In the genomic region with DNA sequence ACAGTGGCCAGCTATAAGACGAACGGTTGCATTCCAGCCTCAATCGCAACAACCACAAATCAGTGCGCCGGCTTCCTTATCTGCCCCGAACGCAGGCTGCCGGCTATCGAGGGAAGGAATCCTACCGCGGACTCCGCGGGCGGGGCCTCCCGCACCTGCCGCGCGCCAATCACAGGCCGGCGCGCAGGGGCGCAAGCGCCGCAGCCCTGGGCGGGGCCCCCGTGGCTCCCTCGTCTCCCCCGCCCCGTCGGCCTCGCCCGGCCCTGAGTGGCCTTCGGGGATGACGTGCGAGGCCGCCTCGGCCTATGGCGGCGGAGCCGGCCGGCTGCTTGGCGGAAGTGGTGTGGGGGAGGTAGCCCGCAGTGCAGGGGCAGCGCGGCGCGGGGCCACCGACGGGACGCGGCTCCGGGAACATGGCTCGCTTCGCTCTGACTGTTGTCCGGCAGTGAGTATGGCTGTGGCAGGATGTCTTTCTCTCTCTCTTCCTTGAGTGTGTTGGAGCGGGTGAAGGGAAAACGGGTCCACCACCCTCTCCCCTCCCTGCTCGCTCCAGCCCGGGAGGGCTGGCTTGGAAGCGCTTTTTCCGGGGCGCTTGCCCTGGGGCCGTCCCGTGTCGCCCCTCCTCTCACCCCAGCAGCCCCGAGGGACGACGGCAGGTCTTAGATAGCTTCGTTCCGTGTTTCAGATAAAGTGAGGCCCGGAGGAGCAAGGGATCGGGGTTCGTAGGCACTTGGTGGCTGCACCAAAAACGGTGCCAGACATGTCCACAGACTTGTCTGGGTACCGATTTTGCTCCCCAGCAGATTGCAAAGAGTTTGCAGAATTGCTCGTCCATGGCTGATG, we compare ENCODE assay signal across 8 cellular contexts. TPM values are rescaled to one million over a fixed set of nuclear protein-coding genes. Genes with fewer than 3 reads are reported as not detected.
A peak's percentile ranks its signal among the peaks of the same experiment; 100 is the strongest.
DNase-seq lines count a peak whose midpoint lies in the region; ATAC-seq, FAIRE-seq and TF ChIP-seq lines count a peak whose summit lies in the region.

A gene with protein sequence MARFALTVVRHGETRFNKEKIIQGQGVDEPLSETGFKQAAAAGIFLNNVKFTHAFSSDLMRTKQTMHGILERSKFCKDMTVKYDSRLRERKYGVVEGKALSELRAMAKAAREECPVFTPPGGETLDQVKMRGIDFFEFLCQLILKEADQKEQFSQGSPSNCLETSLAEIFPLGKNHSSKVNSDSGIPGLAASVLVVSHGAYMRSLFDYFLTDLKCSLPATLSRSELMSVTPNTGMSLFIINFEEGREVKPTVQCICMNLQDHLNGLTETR (plus strand): TSS at position 355 of the 843 bp plus-strand sequence. CDS start 59 bp downstream, at position 414.

- H3K4me1 Mint-ChIP-seq in activated naive CD8-positive, alpha-beta T cell treated with anti-CD3 and anti-CD28 coated beads, Interleukin-2, amount 50 U/mL, for 24 hours: peaks cover 38% of the 10 kb centered on the region

- H3K79me2 ChIP-seq in parathyroid adenoma: no peaks in the 10 kb centered on the region

- H3K9ac ChIP-seq in parathyroid adenoma: peak within 1 kb of the TSS; percentile 7

- H3K36me3 Mint-ChIP-seq in activated naive CD8-positive, alpha-beta T cell treated with anti-CD3 and anti-CD28 coated beads, Interleukin-2, amount 50 U/mL, for 24 hours (ENCODE audit: low read depth): peaks cover 9% of the 10 kb centered on the region

- FAIRE-seq in GM12891 (lab: Jason Lieb, UNC): peak; percentile 100

- peak in 1 of 2 donors; percentile 79 for TF ChIP-seq EP300 in tibial nerve (IDR thresholded peaks at IDR 0.05)

- H3K4me3 ChIP-seq in cardiac muscle cell (peak within 1 kb of the TSS; percentile 64), parathyroid adenoma (ENCODE audit: low read depth, low read length) (peak within 1 kb of the TSS; percentile 82), tibial nerve (peak within 1 kb of the TSS; percentile 54 to 89 (median 80))

- ATAC-seq in HG02798 (IDR thresholded peaks at IDR 0.05; ENCODE audit: poor library complexity, unreplicated experiment): peak; percentile 98
- ATAC-seq in activated naive CD8-positive, alpha-beta T cell treated with anti-CD3 and anti-CD28 coated beads, Interleukin-2, amount 50 U/mL, for 24 hours: peak; percentile 99

- peak within 1 kb of the TSS; percentile 98 for H2AFZ ChIP-seq in parathyroid adenoma

- H3K9me3 Mint-ChIP-seq in activated naive CD8-positive, alpha-beta T cell treated with anti-CD3 and anti-CD28 coated beads, Interleukin-2, amount 50 U/mL, for 24 hours: no peaks in the 10 kb centered on the region

- peak within 1 kb of the TSS; percentile 86 for H3K27ac Mint-ChIP-seq in activated naive CD8-positive, alpha-beta T cell treated with anti-CD3 and anti-CD28 coated beads, Interleukin-2, amount 50 U/mL, for 24 hours

- 0 to 1% methylated on average over 33 to 56 of the region's 76 CpGs for WGBS in tibial nerve, 2 donors

- H3K36me3 ChIP-seq in cardiac muscle cell (no peaks in the 10 kb centered on the region), parathyroid adenoma (ENCODE audit: control insufficient read depth, insufficient read depth, low read length) (no peaks in the 10 kb centered on the region), tibial nerve (no peaks in the 10 kb centered on the region)

- H3K4me3 Mint-ChIP-seq in activated naive CD8-positive, alpha-beta T cell treated with anti-CD3 and anti-CD28 coated beads, Interleukin-2, amount 50 U/mL, for 24 hours: peak within 1 kb of the TSS; percentile 94

- TF ChIP-seq POLR2A in GM12891 (IDR thresholded peaks at IDR 0.05; ENCODE audit: low read depth, low read length): peak; percentile 97
- TF ChIP-seq POLR2A in tibial nerve (IDR thresholded peaks at IDR 0.05): peak; percentile 34 to 75

- no peaks in the 10 kb centered on the region for H3K27me3 ChIP-seq in cardiac muscle cell
- H3K27me3 ChIP-seq in parathyroid adenoma (ENCODE audit: control insufficient read depth, insufficient read depth, low read length): no peaks in the 10 kb centered on the region
- H3K27me3 ChIP-seq in tibial nerve: no peaks in the 10 kb centered on the region

- no peaks in the 10 kb centered on the region for H3K27me3 Mint-ChIP-seq in activated naive CD8-positive, alpha-beta T cell treated with anti-CD3 and anti-CD28 coated beads, Interleukin-2, amount 50 U/mL, for 24 hours

- H3K4me2 ChIP-seq in parathyroid adenoma (ENCODE audit: low read length): peak within 1 kb of the TSS; percentile 96

- TF ChIP-seq CTCF in cardiac muscle cell (IDR thresholded peaks at IDR 0.05; ENCODE audit: low read depth, low read length) (no peak), parathyroid adenoma (IDR thresholded peaks at IDR 0.05) (no peak), tibial nerve (IDR thresholded peaks at IDR 0.05) (peak in 2 of 5 experiments; percentile 14 to 40)

- H3K9me3 ChIP-seq in cardiac muscle cell (ENCODE audit: low read depth): no peaks in the 10 kb centered on the region
- H3K9me3 ChIP-seq in parathyroid adenoma (ENCODE audit: control insufficient read depth, low read length): no peaks in the 10 kb centered on the region
- no peaks in the 10 kb centered on the region for H3K9me3 ChIP-seq in tibial nerve

- H3K27ac ChIP-seq in cardiac muscle cell (peak within 1 kb of the TSS; percentile 97), parathyroid adenoma (peak within 1 kb of the TSS; percentile 79), tibial nerve (peak within 1 kb of the TSS; percentile 9 to 84 (median 76))

- DNase-seq in GM12891 (ENCODE audit: insufficient read length, low spot score) (peak; percentile 97), NCI-H1417 treated with DMSO at 0.1 percent for 48 hours (lab: John Stamatoyannopoulos, UW) (peak; percentile 82), SW480 (ENCODE audit: low spot score) (peak; percentile 95), cardiac muscle cell (ENCODE audit: low read depth in 1 of 2, low spot score in 1 of 2) (peak; percentile 97 to 98), tibial nerve (ENCODE audit: low spot score in 2 of 2) (peak; percentile 74 to 81)
- DNase-seq in activated naive CD8-positive, alpha-beta T cell treated with anti-CD3 and anti-CD28 coated beads, Interleukin-2, amount 50 U/mL, for 24 hours: peak; percentile 93

- peaks cover 5% of the 10 kb centered on the region for H3K4me1 ChIP-seq in cardiac muscle cell (ENCODE audit: low read depth)
- H3K4me1 ChIP-seq in parathyroid adenoma: peaks cover 4% of the 10 kb centered on the region
- peaks cover 0 to 31% (median 6%) of the 10 kb centered on the region in 4 donors for H3K4me1 ChIP-seq in tibial nerve

TF ChIP-seq in GM12891, 5 proteins besides CTCF, POLR2A, EP300 and RAD21:
- TF ChIP-seq POU2F2 (IDR thresholded peaks at IDR 0.05; ENCODE audit: low read depth, low read length): peak; percentile 74; the same call in 1 of the 2 replicates
- TF ChIP-seq TAF1 (IDR thresholded peaks at IDR 0.05; ENCODE audit: low read depth, low read length): peak; percentile 89
- peak; percentile 21; the same call in 1 of the 2 replicates for TF ChIP-seq SPI1 (IDR thresholded peaks at IDR 0.05; ENCODE audit: low read depth, low read length)
- TF ChIP-seq PAX5 (IDR thresholded peaks at IDR 0.05; ENCODE audit: insufficient read depth, low read length, severe bottlenecking): peak; percentile 6
- TF ChIP-seq POLR2AphosphoS5 (IDR thresholded peaks at IDR 0.05; ENCODE audit: low read depth, low read length): peak; percentile 96
TF ChIP-seq in GM12891: peak in this region for 5.

RNA-seq across cellular contexts. Expression of the gene that starts here (rescaled TPM):
- 15.4 TPM for polyA plus RNA-seq in GM12891 (2012; ENCODE audit: low read depth, missing spikeins)
- total RNA-seq in cardiac muscle cell (2.7 and 3.2 TPM in 2 replicates), tibial nerve (1 to 10 TPM; 1.8 to 4.4 (median 2.5) TPM)
- 8.5 and 16.4 TPM in 2 replicates for polyA plus RNA-seq in cardiac muscle cell

Comparison
In these comparisons a context has a peak if more than half of its experiments do, and no peak if none do; other contexts are left out.
1. Peak in every context shown above with its lines: DNase-seq, ATAC-seq, H3K4me3 ChIP-seq and H3K27ac ChIP-seq.